Comparison of ENCODE assay signal across 1 cellular context in genomic region chr1:41333146-41333784, GRCh38.
TF ChIP-seq lines count a peak whose summit lies in the region.

No MANE protein-coding gene starts in this region.

TF ChIP-seq in HEK293, 187 proteins besides CTCF, POLR2A, EP300 and RAD21 (continued from another document):
- peak; percentile 30; the same call in 1 of the 2 replicates for TF ChIP-seq ZNF518A (tag by site-specific recombination; conservative IDR thresholded peaks at IDR 0.05; ENCODE audit: low read depth)
- 0 out of 2 replicates have a peak, but pooled peaks have one; percentile 13 for TF ChIP-seq ZNF335 (tag by site-specific recombination; conservative IDR thresholded peaks at IDR 0.05)
- no peak for TF ChIP-seq KLF10 (tag by site-specific recombination; IDR thresholded peaks at IDR 0.05)
- TF ChIP-seq KLF17 (tag by site-specific recombination; IDR thresholded peaks at IDR 0.05): no peak
- TF ChIP-seq ZNF121 (tag by site-specific recombination; IDR thresholded peaks at IDR 0.05): no peak
- TF ChIP-seq ZNF202 (tag by site-specific recombination; IDR thresholded peaks at IDR 0.05; ENCODE audit: borderline replicate concordance): no peak
- TF ChIP-seq SP7 (tag by site-specific recombination; IDR thresholded peaks at IDR 0.05): no peak
- TF ChIP-seq, protein P1, sequence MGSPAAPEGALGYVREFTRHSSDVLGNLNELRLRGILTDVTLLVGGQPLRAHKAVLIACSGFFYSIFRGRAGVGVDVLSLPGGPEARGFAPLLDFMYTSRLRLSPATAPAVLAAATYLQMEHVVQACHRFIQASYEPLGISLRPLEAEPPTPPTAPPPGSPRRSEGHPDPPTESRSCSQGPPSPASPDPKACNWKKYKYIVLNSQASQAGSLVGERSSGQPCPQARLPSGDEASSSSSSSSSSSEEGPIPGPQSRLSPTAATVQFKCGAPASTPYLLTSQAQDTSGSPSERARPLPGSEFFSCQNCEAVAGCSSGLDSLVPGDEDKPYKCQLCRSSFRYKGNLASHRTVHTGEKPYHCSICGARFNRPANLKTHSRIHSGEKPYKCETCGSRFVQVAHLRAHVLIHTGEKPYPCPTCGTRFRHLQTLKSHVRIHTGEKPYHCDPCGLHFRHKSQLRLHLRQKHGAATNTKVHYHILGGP (tag by site-specific recombination; IDR thresholded peaks at IDR 0.05): no peak
- TF ChIP-seq ZNF184 (tag by site-specific recombination; IDR thresholded peaks at IDR 0.05): no peak
- TF ChIP-seq, protein P2, sequence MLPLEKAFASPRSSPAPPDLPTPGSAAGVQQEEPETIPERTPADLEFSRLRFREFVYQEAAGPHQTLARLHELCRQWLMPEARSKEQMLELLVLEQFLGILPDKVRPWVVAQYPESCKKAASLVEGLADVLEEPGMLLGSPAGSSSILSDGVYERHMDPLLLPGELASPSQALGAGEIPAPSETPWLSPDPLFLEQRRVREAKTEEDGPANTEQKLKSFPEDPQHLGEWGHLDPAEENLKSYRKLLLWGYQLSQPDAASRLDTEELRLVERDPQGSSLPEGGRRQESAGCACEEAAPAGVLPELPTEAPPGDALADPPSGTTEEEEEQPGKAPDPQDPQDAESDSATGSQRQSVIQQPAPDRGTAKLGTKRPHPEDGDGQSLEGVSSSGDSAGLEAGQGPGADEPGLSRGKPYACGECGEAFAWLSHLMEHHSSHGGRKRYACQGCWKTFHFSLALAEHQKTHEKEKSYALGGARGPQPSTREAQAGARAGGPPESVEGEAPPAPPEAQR (tag by site-specific recombination; IDR thresholded peaks at IDR 0.05): no peak
- TF ChIP-seq ZXDB (tag by site-specific recombination; IDR thresholded peaks at IDR 0.05): no peak
- peak; percentile 25 for TF ChIP-seq SETDB1 (IDR thresholded peaks at IDR 0.05; ENCODE audit: insufficient read length, low read length)
- TF ChIP-seq ZFP3 (tag by site-specific recombination; IDR thresholded peaks at IDR 0.05; ENCODE audit: low read depth): peak; percentile 60; the same call in 1 of the 2 replicates
- peak; percentile 72 for TF ChIP-seq EGR2 (tag by site-specific recombination; IDR thresholded peaks at IDR 0.05; ENCODE audit: low read depth)
